Comparison of ENCODE assay signal across 7 cellular contexts in genomic region chr3:44685128-44685800, GRCh38. TPM values are rescaled to one million over a fixed set of nuclear protein-coding genes. Genes with fewer than 3 reads are reported as not detected.
A peak's percentile ranks its signal among the peaks of the same experiment; 100 is the strongest.
DNase-seq lines count a peak whose midpoint lies in the region; ATAC-seq and TF ChIP-seq lines count a peak whose summit lies in the region.

No MANE protein-coding gene starts in this region.

- ATAC-seq in HG03460 (IDR thresholded peaks at IDR 0.05; ENCODE audit: unreplicated experiment) (peak; percentile 94), upper lobe of right lung (peak; percentile 97)

- TF ChIP-seq POLR2A in GM18951 (IDR thresholded peaks at IDR 0.05; ENCODE audit: extremely low read depth, insufficient read depth, insufficient read length) = peak; percentile 55

- in situ Hi-C loops in GM18951 (cut with MboI; ENCODE audit: low sequenced_read_pairs, unreplicated experiment) = no loop called here

- peaks cover 17% of the 10 kb centered on the region for H3K4me1 ChIP-seq in left ventricle myocardium inferior
- no peaks in the 10 kb centered on the region for H3K4me1 ChIP-seq in upper lobe of right lung

- intact Hi-C loops in left ventricle myocardium inferior (cut with micrococcal nuclease) = no loop called here
- intact Hi-C loops in posterior vena cava (cut with DNase I) = no loop called here
- intact Hi-C loops in upper lobe of right lung (cut with DNase I) = no loop called here

- H3K27me3 ChIP-seq in left ventricle myocardium inferior (ENCODE audit: low read depth) (peaks cover 25% of the 10 kb centered on the region), upper lobe of right lung (peaks cover 9% of the 10 kb centered on the region)

- H3K4me3 ChIP-seq in left ventricle myocardium inferior (peak overlapping the region; percentile 90), upper lobe of right lung (peak overlapping the region; percentile 80)

- H3K36me3 ChIP-seq in left ventricle myocardium inferior = peaks cover 8% of the 10 kb centered on the region
- H3K36me3 ChIP-seq in upper lobe of right lung = no peaks in the 10 kb centered on the region

- H3K27ac ChIP-seq in left ventricle myocardium inferior (replicated peaks) (peak overlapping the region; percentile 59), upper lobe of right lung (peak overlapping the region; percentile 48)

- peaks cover 38% of the 10 kb centered on the region for H3K9me3 ChIP-seq in left ventricle myocardium inferior (replicated peaks)
- peaks cover 8% of the 10 kb centered on the region for H3K9me3 ChIP-seq in upper lobe of right lung

- DNase-seq in SHP77 treated with DMSO at 0.1 percent for 48 hours (lab: John Stamatoyannopoulos, UW) = peak; percentile 13
- DNase-seq in amniotic stem cell (lab: John Stamatoyannopoulos, UW) = peak; percentile 7
- DNase-seq in left ventricle myocardium inferior = peak; percentile 77
- DNase-seq in posterior vena cava (ENCODE audit: low spot score) = peak; percentile 92
- DNase-seq in upper lobe of right lung = peak; percentile 89

- TF ChIP-seq CTCF in left ventricle myocardium inferior (IDR thresholded peaks at IDR 0.05; ENCODE audit: borderline replicate concordance) (no peak), upper lobe of right lung (IDR thresholded peaks at IDR 0.05) (no peak)

RNA-seq across cellular contexts. Expression of gene ZNF502, which starts 27.2 kb away (rescaled TPM):
- total RNA-seq in left ventricle myocardium inferior = 3.4 TPM
- total RNA-seq in posterior vena cava = 1 to 10 TPM; 5.7 to 5.8 TPM
- total RNA-seq in upper lobe of right lung = 4.1 TPM

RNA-seq across cellular contexts. Expression of gene ZNF35, which starts 36.7 kb away (rescaled TPM):
- total RNA-seq in left ventricle myocardium inferior (7.9 TPM), posterior vena cava (10 to 100 TPM; 10.6 to 16.1 TPM), upper lobe of right lung (10.0 TPM)

RNA-seq across cellular contexts. Expression of gene ZNF501, which starts 44.2 kb away (rescaled TPM):
- 5.3 TPM for total RNA-seq in left ventricle myocardium inferior
- 1 to 10 TPM; 7.2 to 8.1 TPM for total RNA-seq in posterior vena cava
- 4.5 TPM for total RNA-seq in upper lobe of right lung

Comparison
In these comparisons a context has a peak if more than half of its experiments do, and no peak if none do; other contexts are left out.
1. Peak in every context shown above with its lines: DNase-seq, ATAC-seq, H3K4me3 ChIP-seq and H3K27ac ChIP-seq.
2. DNase-seq: peak in every context shown above with its lines; median percentile 92 in posterior vena cava; 89 in upper lobe of right lung; 77 in left ventricle myocardium inferior; 13 in SHP77 treated with DMSO at 0.1 percent for 48 hours; 7 in amniotic stem cell.